8 cellular contexts compared by ENCODE assay signal in the genomic region with DNA sequence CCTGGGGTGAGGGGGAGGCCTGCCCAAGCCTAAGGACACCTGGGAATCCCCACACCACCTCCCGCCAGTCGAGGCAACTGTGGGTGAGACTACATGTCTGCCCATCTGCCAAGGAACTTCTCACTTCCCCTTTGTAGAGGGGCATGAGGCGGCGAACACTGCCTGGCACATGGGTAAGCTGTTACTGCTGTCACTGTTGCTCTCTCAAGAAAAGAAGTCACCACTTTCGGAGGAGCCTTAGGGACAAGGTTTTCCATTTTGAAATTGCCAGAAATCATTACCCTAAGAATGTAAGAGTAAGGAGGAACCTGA. TPM values are rescaled to one million over a fixed set of nuclear protein-coding genes. Genes with fewer than 3 reads are reported as not detected.
DNase-seq lines count a peak whose midpoint lies in the region; ATAC-seq and TF ChIP-seq lines count a peak whose summit lies in the region.

No MANE protein-coding gene starts in this region.

- TF ChIP-seq CTCF in type B pancreatic cell (conservative IDR thresholded peaks at IDR 0.05): no peak

- H3K27ac Mint-ChIP-seq in activated naive CD4-positive, alpha-beta T cell treated with anti-CD3 and anti-CD28 coated beads, Interleukin-2, amount 10 ng/mL, durations not matched to agents 7 days and 5 days: peak overlapping the region; percentile 99
- peak overlapping the region; percentile 97 for H3K27ac Mint-ChIP-seq in activated CD8-positive, alpha-beta T cell treated with anti-CD3 and anti-CD28 coated beads, Interleukin-2, amount 10 ng/mL, durations not matched to agents 7 days and 5 days
- peak overlapping the region; percentile 95 for H3K27ac Mint-ChIP-seq in type B pancreatic cell

- DNase-seq in activated naive CD4-positive, alpha-beta T cell treated with anti-CD3 and anti-CD28 coated beads, Interleukin-2, amount 10 ng/mL, durations not matched to agents 7 days and 5 days: no peak
- DNase-seq in activated naive CD4-positive, alpha-beta T cell treated with Interleukin-2 at 50 U/mL for 16 hours: no peak
- no peak for DNase-seq in activated CD8-positive, alpha-beta T cell treated with anti-CD3 and anti-CD28 coated beads, Interleukin-2, amount 10 ng/mL, durations not matched to agents 7 days and 5 days
- DNase-seq in left colon (peak; percentile 39 to 65), type B pancreatic cell (ENCODE audit: extremely low spot score, unreplicated experiment) (no peak), Kasumi-1 (lab: John Stamatoyannopoulos, UW) (no peak), GM19238 (ENCODE audit: insufficient read length, low spot score) (no peak)

- POLR2A ChIA-PET in activated CD8-positive, alpha-beta T cell treated with anti-CD3 and anti-CD28 coated beads, Interleukin-2, amount 10 ng/mL, durations not matched to agents 7 days and 5 days (lab: Charles Lee): interaction anchor here (0.9 to 2.5 kb wide), 7 partner anchors 10 to 168 kb away, joined by 4 to 8 read pairs (median 6); partner anchors contain the start of genes C1orf50 and P3H1

- intact Hi-C loops in left colon (cut with DNase I, micrococcal nuclease): no loop called here

- H3K27me3 Mint-ChIP-seq in activated naive CD4-positive, alpha-beta T cell treated with anti-CD3 and anti-CD28 coated beads, Interleukin-2, amount 10 ng/mL, durations not matched to agents 7 days and 5 days: peaks cover 3% of the 10 kb centered on the region
- no peaks in the 10 kb centered on the region for H3K27me3 Mint-ChIP-seq in activated CD8-positive, alpha-beta T cell treated with anti-CD3 and anti-CD28 coated beads, Interleukin-2, amount 10 ng/mL, durations not matched to agents 7 days and 5 days (ENCODE audit: low read depth)
- peaks cover 11% of the 10 kb centered on the region for H3K27me3 Mint-ChIP-seq in type B pancreatic cell

- CTCF ChIA-PET in activated naive CD4-positive, alpha-beta T cell treated with anti-CD3 and anti-CD28 coated beads, Interleukin-2, amount 10 ng/mL, durations not matched to agents 7 days and 5 days (lab: Charles Lee): interaction anchor here (0.7 to 1.0 kb wide), 2 partner anchors 27 to 138 kb away, joined by 3 read pairs; no protein-coding TSS in a partner anchor
- CTCF ChIA-PET in activated CD8-positive, alpha-beta T cell treated with anti-CD3 and anti-CD28 coated beads, Interleukin-2, amount 10 ng/mL, durations not matched to agents 7 days and 5 days (lab: Charles Lee): interaction anchor here (0.9 to 2.6 kb wide), 10 partner anchors 9 to 138 kb away, joined by 3 to 13 read pairs (median 3); no protein-coding TSS in a partner anchor

- H3K4me1 Mint-ChIP-seq in activated naive CD4-positive, alpha-beta T cell treated with anti-CD3 and anti-CD28 coated beads, Interleukin-2, amount 10 ng/mL, durations not matched to agents 7 days and 5 days: peaks cover 100% of the 10 kb centered on the region
- peaks cover 98% of the 10 kb centered on the region for H3K4me1 Mint-ChIP-seq in activated CD8-positive, alpha-beta T cell treated with anti-CD3 and anti-CD28 coated beads, Interleukin-2, amount 10 ng/mL, durations not matched to agents 7 days and 5 days (ENCODE audit: low read depth)
- H3K4me1 Mint-ChIP-seq in type B pancreatic cell (ENCODE audit: unreplicated experiment): peaks cover 49% of the 10 kb centered on the region

- H3K9me3 Mint-ChIP-seq in activated naive CD4-positive, alpha-beta T cell treated with anti-CD3 and anti-CD28 coated beads, Interleukin-2, amount 10 ng/mL, durations not matched to agents 7 days and 5 days: no peaks in the 10 kb centered on the region
- no peaks in the 10 kb centered on the region for H3K9me3 Mint-ChIP-seq in activated CD8-positive, alpha-beta T cell treated with anti-CD3 and anti-CD28 coated beads, Interleukin-2, amount 10 ng/mL, durations not matched to agents 7 days and 5 days (ENCODE audit: insufficient read depth)
- H3K9me3 Mint-ChIP-seq in type B pancreatic cell: no peaks in the 10 kb centered on the region

- H3K4me3 Mint-ChIP-seq in activated naive CD4-positive, alpha-beta T cell treated with anti-CD3 and anti-CD28 coated beads, Interleukin-2, amount 10 ng/mL, durations not matched to agents 7 days and 5 days: no peak overlapping the region
- H3K4me3 Mint-ChIP-seq in activated CD8-positive, alpha-beta T cell treated with anti-CD3 and anti-CD28 coated beads, Interleukin-2, amount 10 ng/mL, durations not matched to agents 7 days and 5 days: no peak overlapping the region
- peak overlapping the region; percentile 49 for H3K4me3 Mint-ChIP-seq in type B pancreatic cell

- no peak for ATAC-seq in activated CD8-positive, alpha-beta T cell treated with anti-CD3 and anti-CD28 coated beads, Interleukin-2, amount 10 ng/mL, durations not matched to agents 7 days and 5 days
- ATAC-seq in left colon (no peak), GM21723 (IDR thresholded peaks at IDR 0.05; ENCODE audit: unreplicated experiment) (no peak)

- peaks cover 79% of the 10 kb centered on the region for H3K36me3 Mint-ChIP-seq in activated naive CD4-positive, alpha-beta T cell treated with anti-CD3 and anti-CD28 coated beads, Interleukin-2, amount 10 ng/mL, durations not matched to agents 7 days and 5 days
- H3K36me3 Mint-ChIP-seq in activated CD8-positive, alpha-beta T cell treated with anti-CD3 and anti-CD28 coated beads, Interleukin-2, amount 10 ng/mL, durations not matched to agents 7 days and 5 days (ENCODE audit: low read depth): peaks cover 80% of the 10 kb centered on the region
- peaks cover 37% of the 10 kb centered on the region for H3K36me3 Mint-ChIP-seq in type B pancreatic cell

RNA-seq across cellular contexts. Expression of gene SLC2A1, which starts 23.4 kb away (rescaled TPM):
- 100 to 1,000 TPM; 113 to 123 TPM for total RNA-seq in activated CD8-positive, alpha-beta T cell treated with anti-CD3 and anti-CD28 coated beads, Interleukin-2, amount 10 ng/mL, durations not matched to agents 7 days and 5 days
- 10 to 100 TPM; 59.0 to 82.7 TPM for total RNA-seq in left colon
- total RNA-seq in type B pancreatic cell (ENCODE audit: low replicate concordance): 192 and 706 TPM in 2 replicates

Comparison
In these comparisons a context has a peak if more than half of its experiments do, and no peak if none do; other contexts are left out.
1. DNase-seq: peak in left colon (2 of 2); none in activated naive CD4-positive, alpha-beta T cell treated with anti-CD3 and anti-CD28 coated beads, Interleukin-2, amount 10 ng/mL, durations not matched to agents 7 days and 5 days (single experiment), activated naive CD4-positive, alpha-beta T cell treated with Interleukin-2 at 50 U/mL for 16 hours (single experiment), activated CD8-positive, alpha-beta T cell treated with anti-CD3 and anti-CD28 coated beads, Interleukin-2, amount 10 ng/mL, durations not matched to agents 7 days and 5 days (single experiment), type B pancreatic cell (single experiment), Kasumi-1 (0 of 2) and GM19238 (single experiment).
2. Peak in every context shown above with its lines, with median percentiles within 50 percentile points of each other: H3K27ac Mint-ChIP-seq.